Comparison of ENCODE assay signal across 7 cellular contexts in genomic region chr2:151826737-151827157, GRCh38. TPM values are rescaled to one million over a fixed set of nuclear protein-coding genes. Genes with fewer than 3 reads are reported as not detected.
A peak's percentile ranks its signal among the peaks of the same experiment; 100 is the strongest.
DNase-seq lines count a peak whose midpoint lies in the region; TF ChIP-seq lines count a peak whose summit lies in the region.

No MANE protein-coding gene starts in this region.

- no peaks in the 10 kb centered on the region for H3K9me2 ChIP-seq in GM23248 (ENCODE audit: insufficient read depth)
- no peaks in the 10 kb centered on the region for H3K9me2 ChIP-seq in OCI-LY1 (ENCODE audit: low read depth, low read length)

- H3K4me2 ChIP-seq in GM23248 (ENCODE audit: unreplicated experiment) = peak overlapping the region; percentile 95
- H3K4me2 ChIP-seq in OCI-LY1 (ENCODE audit: low read length) = peak overlapping the region; percentile 76

- H3K4me3 ChIP-seq in GM23248 (peak overlapping the region; percentile 82), OCI-LY1 (ENCODE audit: low read depth, low read length, poor library complexity, severe bottlenecking) (peak overlapping the region; percentile 87), duodenal mucosa (ENCODE audit: low read depth in 1 of 2, low read length in 2 of 2) (peak overlapping the region; percentile 87 to 89), neuron (ENCODE audit: low read length) (peak overlapping the region; percentile 85)

- peaks cover 64% of the 10 kb centered on the region for H3K79me2 ChIP-seq in GM23248 (ENCODE audit: insufficient read depth)
- peaks cover 61% of the 10 kb centered on the region for H3K79me2 ChIP-seq in OCI-LY1 (ENCODE audit: insufficient read depth, low read length)

- H3K27ac ChIP-seq in GM23248 (no peak overlapping the region), OCI-LY1 (ENCODE audit: low read depth, low read length, poor library complexity, severe bottlenecking) (no peak overlapping the region), duodenal mucosa (ENCODE audit: low read depth, low read length) (no peak overlapping the region)

- H3K4me1 ChIP-seq in GM23248 (ENCODE audit: insufficient read depth) (peaks cover 30% of the 10 kb centered on the region), OCI-LY1 (ENCODE audit: insufficient read depth, low read length, severe bottlenecking) (peaks cover 38% of the 10 kb centered on the region), duodenal mucosa (ENCODE audit: control insufficient read depth in 1 of 2, insufficient read depth in 2 of 2, low read length in 2 of 2) (peaks cover 22 to 23% of the 10 kb centered on the region in 2 donors), neuron (ENCODE audit: insufficient read depth, low read length) (peaks cover 11% of the 10 kb centered on the region)

- no peak for TF ChIP-seq CTCF in OCI-LY1 (IDR thresholded peaks at IDR 0.05; ENCODE audit: low read length)
- TF ChIP-seq CTCF in GM13977 (IDR thresholded peaks at IDR 0.05; ENCODE audit: extremely low read depth, insufficient read depth, missing control alignments) = no peak

- peaks cover 13% of the 10 kb centered on the region for H3F3A ChIP-seq in GM23248 (ENCODE audit: insufficient read depth)
- H3F3A ChIP-seq in OCI-LY1 (ENCODE audit: insufficient read depth, low read length) = no peaks in the 10 kb centered on the region

- DNase-seq in GM23248 (peak; percentile 34), GM13977 (ENCODE audit: low spot score) (no peak)
- no peak for DNase-seq in stimulated activated CD4-positive, alpha-beta T cell treated with anti-CD3 and anti-CD28 coated beads, Interleukin-2, amount 100 ng/mL, for 24 hours
- no peak for DNase-seq in activated CD4-positive, CD25-positive, alpha-beta regulatory T cell (lab: John Stamatoyannopoulos, UW)

- peaks cover 6% of the 10 kb centered on the region; the same call in 1 of the 2 replicates for H4K20me1 ChIP-seq in GM23248 (ENCODE audit: insufficient read depth)
- no peaks in the 10 kb centered on the region for H4K20me1 ChIP-seq in OCI-LY1 (ENCODE audit: insufficient read depth, low read length)

- H2AFZ ChIP-seq in GM23248 (no peak overlapping the region), OCI-LY1 (ENCODE audit: low read length) (no peak overlapping the region), neuron (ENCODE audit: low read depth, low read length) (no peak overlapping the region)

- no peaks in the 10 kb centered on the region for H3K9me3 ChIP-seq in GM23248 (ENCODE audit: low read depth)
- no peaks in the 10 kb centered on the region for H3K9me3 ChIP-seq in OCI-LY1 (ENCODE audit: low read length)
- H3K9me3 ChIP-seq in duodenal mucosa (ENCODE audit: control insufficient read depth in 1 of 2, low read length in 2 of 2) = no peaks in the 10 kb centered on the region
- no peaks in the 10 kb centered on the region for H3K9me3 ChIP-seq in neuron (ENCODE audit: low read length)

- WGBS in GM23248 (ENCODE audit: low coverage in 1 of 2, low lambda C conversion rate in 2 of 2, missing lambda C conversion rate in 2 of 2), 2 experiments = 65 to 70% methylated on average over 6 of the region's 6 CpGs

- H3K27me3 ChIP-seq in GM23248 (replicated peaks; ENCODE audit: insufficient read depth) = no peaks in the 10 kb centered on the region
- H3K27me3 ChIP-seq in OCI-LY1 (ENCODE audit: insufficient read depth, low read length) = no peaks in the 10 kb centered on the region
- no peaks in the 10 kb centered on the region for H3K27me3 ChIP-seq in duodenal mucosa (ENCODE audit: control insufficient read depth in 1 of 2, insufficient read depth in 2 of 2, low read length in 2 of 2)
- no peaks in the 10 kb centered on the region for H3K27me3 ChIP-seq in neuron (ENCODE audit: insufficient read depth, low read length)

- H3K9ac ChIP-seq in GM23248 (peak overlapping the region; percentile 95), OCI-LY1 (ENCODE audit: low read length) (peak overlapping the region; percentile 90), duodenal mucosa (ENCODE audit: low read depth in 1 of 2, low read length in 2 of 2) (peak overlapping the region; percentile 71 to 75)

- H3K36me3 ChIP-seq in GM23248 (ENCODE audit: low read depth) = no peaks in the 10 kb centered on the region
- H3K36me3 ChIP-seq in OCI-LY1 (ENCODE audit: insufficient read depth, low read length) = peaks cover 16% of the 10 kb centered on the region
- H3K36me3 ChIP-seq in duodenal mucosa (ENCODE audit: control insufficient read depth in 1 of 2, insufficient read depth in 2 of 2, low read length in 2 of 2) = no peaks in the 10 kb centered on the region
- H3K36me3 ChIP-seq in neuron (ENCODE audit: insufficient read depth, low read length) = no peaks in the 10 kb centered on the region

- in situ Hi-C loops in GM23248 (cut with MboI) (no loop called here), GM13977 (cut with MboI; ENCODE audit: low pct_unique_long_range_greater_than_20kb, low sequenced_read_pairs, unreplicated experiment) (no loop called here)

RNA-seq across cellular contexts. Expression of gene ARL5A, which starts 1.5 kb away (rescaled TPM):
- 22.7 and 26.3 TPM in 2 replicates for total RNA-seq in GM23248 (2014; rRNA removed; shearing (Covaris generic))
- polyA plus RNA-seq in GM23248 (2016; fragmentation: Nextera tagmentation; extraction: Ambion mirVana) = 12.5 and 15.4 TPM in 2 replicates
